Comparison of ENCODE assay signal across 9 cellular contexts in the genomic region with DNA sequence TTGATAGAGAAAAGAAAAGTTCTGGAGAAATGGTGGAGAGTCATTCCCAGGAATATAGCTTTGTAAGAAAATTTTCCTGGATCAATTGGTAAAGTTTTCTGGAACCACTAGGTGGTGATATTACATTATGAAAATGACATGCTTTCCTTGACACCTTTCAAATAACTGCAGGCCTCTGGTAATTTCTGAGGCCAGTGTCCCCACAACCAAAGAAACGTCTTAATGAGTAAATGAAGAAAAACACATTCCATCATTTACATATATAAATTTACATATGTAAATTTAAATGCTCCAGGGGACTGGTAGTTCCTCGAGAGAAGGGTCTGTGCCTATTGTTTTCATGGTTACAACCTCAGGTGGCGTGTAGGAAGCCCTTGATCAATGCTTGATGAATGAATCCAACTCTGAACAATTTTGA. TPM values are rescaled to one million over a fixed set of nuclear protein-coding genes. Genes with fewer than 3 reads are reported as not detected.
DNase-seq lines count a peak whose midpoint lies in the region; ATAC-seq and TF ChIP-seq lines count a peak whose summit lies in the region.
"Had no signal": no experiment of that assay in that cellular context is flagged by ENCODE, and none has a peak within 500 bp of the region (broad histone marks: within the 10 kb centered on the region; RNA-seq: fewer than 3 reads in every experiment).

No MANE protein-coding gene starts in this region.

- no peak for DNase-seq in activated CD4-positive, alpha-beta memory T cell treated with anti-CD3 and anti-CD28 coated beads for 36 hours
- no peak for DNase-seq in activated CD4-positive, alpha-beta memory T cell treated with anti-CD3 and anti-CD28 coated beads, Interleukin-2, amount 10 ng/mL, durations not matched to agents 7 days and 5 days
- DNase-seq in LNCaP clone FGC (ENCODE audit: low read depth) (no peak), WERI-Rb-1 (no peak), germinal center (ENCODE audit: low spot score) (peak; percentile 47), progenitor cell of endocrine pancreas (ENCODE audit: low spot score, unreplicated experiment) (no peak)

- no peaks in the 10 kb centered on the region for H3K36me3 ChIP-seq in WERI-Rb-1

- CTCF ChIA-PET in activated CD4-positive, alpha-beta memory T cell treated with anti-CD3 and anti-CD28 coated beads for 36 hours (lab: Charles Lee): interaction anchor here (0.6 to 7.0 kb wide), 35 partner anchors 9 to 563 kb away, joined by 3 to 250 read pairs (median 4); a partner anchor contains a TSS
- CTCF ChIA-PET in activated CD4-positive, alpha-beta memory T cell treated with anti-CD3 and anti-CD28 coated beads, Interleukin-2, amount 10 ng/mL, durations not matched to agents 7 days and 5 days (lab: Charles Lee): interaction anchor here (0.7 to 6.0 kb wide), 18 partner anchors 9 to 210 kb away, joined by 3 to 131 read pairs (median 4); a partner anchor contains a TSS

- H3K4me3 ChIP-seq in LNCaP clone FGC (ENCODE audit: low read depth, low read length) (no peak overlapping the region), WERI-Rb-1 (ENCODE audit: low read depth, low read length) (no peak overlapping the region)

- POLR2A ChIA-PET in activated CD4-positive, alpha-beta memory T cell treated with anti-CD3 and anti-CD28 coated beads for 36 hours (lab: Charles Lee): no interaction called here
- POLR2A ChIA-PET in activated CD4-positive, alpha-beta memory T cell treated with anti-CD3 and anti-CD28 coated beads, Interleukin-2, amount 10 ng/mL, durations not matched to agents 7 days and 5 days (lab: Charles Lee): interaction anchor here (0.6 to 1.4 kb wide), 3 partner anchors 36 to 171 kb away, joined by 3 to 4 read pairs (median 4); a partner anchor contains a TSS

- H3K27ac Mint-ChIP-seq in activated CD4-positive, alpha-beta memory T cell treated with anti-CD3 and anti-CD28 coated beads for 36 hours: peak overlapping the region; percentile 55
- H3K27ac Mint-ChIP-seq in activated CD4-positive, alpha-beta memory T cell treated with anti-CD3 and anti-CD28 coated beads, Interleukin-2, amount 10 ng/mL, durations not matched to agents 7 days and 5 days: no peak overlapping the region
- no peak overlapping the region for H3K27ac Mint-ChIP-seq in progenitor cell of endocrine pancreas

- no peaks in the 10 kb centered on the region for H3K4me1 Mint-ChIP-seq in activated CD4-positive, alpha-beta memory T cell treated with anti-CD3 and anti-CD28 coated beads for 36 hours (ENCODE audit: low read depth)
- H3K4me1 Mint-ChIP-seq in activated CD4-positive, alpha-beta memory T cell treated with anti-CD3 and anti-CD28 coated beads, Interleukin-2, amount 10 ng/mL, durations not matched to agents 7 days and 5 days: no peaks in the 10 kb centered on the region
- H3K4me1 Mint-ChIP-seq in progenitor cell of endocrine pancreas (ENCODE audit: low read depth): no peaks in the 10 kb centered on the region
- H3K4me1 Mint-ChIP-seq: activated naive CD4-positive, alpha-beta T cell treated with anti-CD3 and anti-CD28 coated beads, Interleukin-2, amount 50 U/mL, for 24 hours had no signal

- no peaks in the 10 kb centered on the region for H3K27me3 Mint-ChIP-seq in activated CD4-positive, alpha-beta memory T cell treated with anti-CD3 and anti-CD28 coated beads for 36 hours
- no peaks in the 10 kb centered on the region for H3K27me3 Mint-ChIP-seq in activated CD4-positive, alpha-beta memory T cell treated with anti-CD3 and anti-CD28 coated beads, Interleukin-2, amount 10 ng/mL, durations not matched to agents 7 days and 5 days
- no peaks in the 10 kb centered on the region for H3K27me3 Mint-ChIP-seq in progenitor cell of endocrine pancreas
- H3K27me3 Mint-ChIP-seq: activated naive CD4-positive, alpha-beta T cell treated with anti-CD3 and anti-CD28 coated beads, Interleukin-2, amount 50 U/mL, for 24 hours had no signal

- no peaks in the 10 kb centered on the region for H3K9me3 ChIP-seq in WERI-Rb-1 (ENCODE audit: severe bottlenecking)

- no peaks in the 10 kb centered on the region for H3K36me3 Mint-ChIP-seq in activated CD4-positive, alpha-beta memory T cell treated with anti-CD3 and anti-CD28 coated beads for 36 hours
- no peaks in the 10 kb centered on the region for H3K36me3 Mint-ChIP-seq in activated CD4-positive, alpha-beta memory T cell treated with anti-CD3 and anti-CD28 coated beads, Interleukin-2, amount 10 ng/mL, durations not matched to agents 7 days and 5 days (ENCODE audit: low read depth)
- H3K36me3 Mint-ChIP-seq in progenitor cell of endocrine pancreas (ENCODE audit: insufficient read depth): no peaks in the 10 kb centered on the region
- H3K36me3 Mint-ChIP-seq: activated naive CD4-positive, alpha-beta T cell treated with anti-CD3 and anti-CD28 coated beads, Interleukin-2, amount 50 U/mL, for 24 hours had no signal

- intact Hi-C loops in activated CD4-positive, alpha-beta memory T cell treated with anti-CD3 and anti-CD28 coated beads for 36 hours (cut with micrococcal nuclease): loop anchor here (2.0 kb wide), 3 partner anchors 134 to 212 kb away; no protein-coding TSS in a partner anchor

- H3K27ac ChIP-seq in WERI-Rb-1: no peak overlapping the region

- H3K4me3 Mint-ChIP-seq in activated CD4-positive, alpha-beta memory T cell treated with anti-CD3 and anti-CD28 coated beads for 36 hours: no peak overlapping the region
- no peak overlapping the region for H3K4me3 Mint-ChIP-seq in activated CD4-positive, alpha-beta memory T cell treated with anti-CD3 and anti-CD28 coated beads, Interleukin-2, amount 10 ng/mL, durations not matched to agents 7 days and 5 days
- no peak overlapping the region for H3K4me3 Mint-ChIP-seq in progenitor cell of endocrine pancreas (ENCODE audit: low read depth)
- H3K4me3 Mint-ChIP-seq: activated naive CD4-positive, alpha-beta T cell treated with anti-CD3 and anti-CD28 coated beads, Interleukin-2, amount 50 U/mL, for 24 hours had no signal

- no peak for ATAC-seq in HG02938 (IDR thresholded peaks at IDR 0.05; ENCODE audit: unreplicated experiment)
- no peak for ATAC-seq in GM21528 (IDR thresholded peaks at IDR 0.05; ENCODE audit: low FRiP score, unreplicated experiment)

- peak; percentile 54; the same call in 1 of the 2 replicates for TF ChIP-seq CTCF in LNCaP clone FGC (IDR thresholded peaks at IDR 0.05; ENCODE audit: control insufficient read depth, extremely low read depth, insufficient read depth)
- TF ChIP-seq CTCF in WERI-Rb-1 (IDR thresholded peaks at IDR 0.05; ENCODE audit: low read depth, low read length): 0 out of 2 replicates have a peak, but pooled peaks have one; percentile 28
- peak; percentile 76 for TF ChIP-seq CTCF in progenitor cell of endocrine pancreas (IDR thresholded peaks at IDR 0.05; ENCODE audit: unreplicated experiment)

- H3K9me3 Mint-ChIP-seq in activated CD4-positive, alpha-beta memory T cell treated with anti-CD3 and anti-CD28 coated beads for 36 hours: no peaks in the 10 kb centered on the region
- H3K9me3 Mint-ChIP-seq in activated CD4-positive, alpha-beta memory T cell treated with anti-CD3 and anti-CD28 coated beads, Interleukin-2, amount 10 ng/mL, durations not matched to agents 7 days and 5 days: no peaks in the 10 kb centered on the region
- H3K9me3 Mint-ChIP-seq in progenitor cell of endocrine pancreas (ENCODE audit: low read depth): no peaks in the 10 kb centered on the region
- H3K9me3 Mint-ChIP-seq: activated naive CD4-positive, alpha-beta T cell treated with anti-CD3 and anti-CD28 coated beads, Interleukin-2, amount 50 U/mL, for 24 hours had no signal

- H3K27me3 ChIP-seq in WERI-Rb-1 (ENCODE audit: insufficient read depth, low read depth, severe bottlenecking): no peaks in the 10 kb centered on the region

RNA-seq across cellular contexts. Expression of a gene that starts 17.2 kb away (rescaled TPM):
- total RNA-seq in activated CD4-positive, alpha-beta memory T cell treated with anti-CD3 and anti-CD28 coated beads for 36 hours: 10 to 100 TPM; 54.4 to 57.7 TPM
- 10 to 100 TPM; 22.7 to 24.0 TPM for total RNA-seq in activated CD4-positive, alpha-beta memory T cell treated with anti-CD3 and anti-CD28 coated beads, Interleukin-2, amount 10 ng/mL, durations not matched to agents 7 days and 5 days
- total RNA-seq in progenitor cell of endocrine pancreas: 39.3 and 44.2 TPM in 2 replicates

RNA-seq across cellular contexts. Expression of a gene that starts 35.8 kb away (rescaled TPM):
- total RNA-seq in activated CD4-positive, alpha-beta memory T cell treated with anti-CD3 and anti-CD28 coated beads for 36 hours: under 1 TPM; 0.65 to 0.81 TPM
- total RNA-seq in activated CD4-positive, alpha-beta memory T cell treated with anti-CD3 and anti-CD28 coated beads, Interleukin-2, amount 10 ng/mL, durations not matched to agents 7 days and 5 days: under 1 TPM; 0.40 TPM
- 0.51 and 1.6 TPM in 2 replicates for total RNA-seq in progenitor cell of endocrine pancreas

RNA-seq across cellular contexts. Expression of a gene that starts 35.9 kb away (rescaled TPM):
- 10 to 100 TPM; 44.3 to 45.0 TPM for total RNA-seq in activated CD4-positive, alpha-beta memory T cell treated with anti-CD3 and anti-CD28 coated beads for 36 hours
- 10 to 100 TPM; 52.5 to 55.8 TPM for total RNA-seq in activated CD4-positive, alpha-beta memory T cell treated with anti-CD3 and anti-CD28 coated beads, Interleukin-2, amount 10 ng/mL, durations not matched to agents 7 days and 5 days
- total RNA-seq in progenitor cell of endocrine pancreas: 36.6 and 40.5 TPM in 2 replicates

RNA-seq across cellular contexts. Expression of a gene that starts 45.2 kb away (rescaled TPM):
- 10 to 100 TPM; 21.4 to 22.9 TPM for total RNA-seq in activated CD4-positive, alpha-beta memory T cell treated with anti-CD3 and anti-CD28 coated beads for 36 hours
- total RNA-seq in activated CD4-positive, alpha-beta memory T cell treated with anti-CD3 and anti-CD28 coated beads, Interleukin-2, amount 10 ng/mL, durations not matched to agents 7 days and 5 days: 10 to 100 TPM; 25.1 to 29.0 TPM
- total RNA-seq in progenitor cell of endocrine pancreas: 59.3 and 64.3 TPM in 2 replicates
